Comparison of ENCODE assay signal across 8 cellular contexts in genomic region chr21:36079010-36079649, GRCh38. TPM values are rescaled to one million over a fixed set of nuclear protein-coding genes. Genes with fewer than 3 reads are reported as not detected.
DNase-seq lines count a peak whose midpoint lies in the region; ATAC-seq, FAIRE-seq and TF ChIP-seq lines count a peak whose summit lies in the region.

No MANE protein-coding gene starts in this region.

- peaks cover 31% of the 10 kb centered on the region for H3K4me1 Mint-ChIP-seq in T-helper 1 cell treated with Interleukin-12 subunit alpha and Interleukin-12 subunit beta and Interleukin-4 antibody, amounts not matched to agents 30 μg/mL and 1 μg/mL, for 36 hours (ENCODE audit: low read depth)
- H3K4me1 Mint-ChIP-seq in central memory CD8-positive, alpha-beta T cell, result peaks cover 8% of the 10 kb centered on the region
- no peaks in the 10 kb centered on the region for H3K4me1 Mint-ChIP-seq in mesothelial cell of epicardium

- H3K36me3 ChIP-seq in spleen, result no peaks in the 10 kb centered on the region

- DNase-seq in GM18507 (ENCODE audit: extremely low spot score, insufficient read length, low read depth) (no peak), spleen (no peak), mesothelial cell of epicardium (ENCODE audit: low spot score in 2 of 2, unreplicated experiment in 2 of 2) (no peak), NCI-H187 (lab: John Stamatoyannopoulos, UW) (no peak), NCI-H2029 (lab: John Stamatoyannopoulos, UW) (no peak)
- no peak for DNase-seq in central memory CD8-positive, alpha-beta T cell (ENCODE audit: low spot score in 2 of 2)

- H3K27ac Mint-ChIP-seq in T-helper 1 cell treated with Interleukin-12 subunit alpha and Interleukin-12 subunit beta and Interleukin-4 antibody, amounts not matched to agents 30 μg/mL and 1 μg/mL, for 36 hours, result peak overlapping the region; percentile 95
- peak overlapping the region; percentile 3 for H3K27ac Mint-ChIP-seq in central memory CD8-positive, alpha-beta T cell (ENCODE audit: low read depth)
- H3K27ac Mint-ChIP-seq in mesothelial cell of epicardium, result no peak overlapping the region

- peaks cover 14% of the 10 kb centered on the region for H3K9me3 Mint-ChIP-seq in T-helper 1 cell treated with Interleukin-12 subunit alpha and Interleukin-12 subunit beta and Interleukin-4 antibody, amounts not matched to agents 30 μg/mL and 1 μg/mL, for 36 hours
- H3K9me3 Mint-ChIP-seq in central memory CD8-positive, alpha-beta T cell, result no peaks in the 10 kb centered on the region
- H3K9me3 Mint-ChIP-seq in mesothelial cell of epicardium, result no peaks in the 10 kb centered on the region

- H3K4me3 Mint-ChIP-seq in T-helper 1 cell treated with Interleukin-12 subunit alpha and Interleukin-12 subunit beta and Interleukin-4 antibody, amounts not matched to agents 30 μg/mL and 1 μg/mL, for 36 hours, result peak overlapping the region; percentile 74
- H3K4me3 Mint-ChIP-seq in central memory CD8-positive, alpha-beta T cell, result peak overlapping the region; percentile 29
- no peak overlapping the region for H3K4me3 Mint-ChIP-seq in mesothelial cell of epicardium

- intact Hi-C loops in spleen (cut with DNase I; ENCODE audit: low total_unique reads), result no loop called here

- TF ChIP-seq POLR2A in spleen (IDR thresholded peaks at IDR 0.05), result no peak

- no peaks in the 10 kb centered on the region for H3K27me3 Mint-ChIP-seq in T-helper 1 cell treated with Interleukin-12 subunit alpha and Interleukin-12 subunit beta and Interleukin-4 antibody, amounts not matched to agents 30 μg/mL and 1 μg/mL, for 36 hours (ENCODE audit: low read depth)
- H3K27me3 Mint-ChIP-seq in central memory CD8-positive, alpha-beta T cell, result no peaks in the 10 kb centered on the region
- peaks cover 7% of the 10 kb centered on the region for H3K27me3 Mint-ChIP-seq in mesothelial cell of epicardium (ENCODE audit: low read depth)

- peaks cover 0 to 39% (median 14%) of the 10 kb centered on the region in 6 donors for H3K4me1 ChIP-seq in spleen

- H3K27me3 ChIP-seq in spleen (replicated peaks in 1 of 7), result no peaks in the 10 kb centered on the region

- FAIRE-seq in GM18507 (lab: Jason Lieb, UNC), result peak; percentile 73

- 59 to 67% (median 66%) methylated on average over 14 of the region's 14 CpGs for WGBS in spleen, 5 donors

- H3K9me3 ChIP-seq in spleen, result no peaks in the 10 kb centered on the region

- H3K36me3 Mint-ChIP-seq in T-helper 1 cell treated with Interleukin-12 subunit alpha and Interleukin-12 subunit beta and Interleukin-4 antibody, amounts not matched to agents 30 μg/mL and 1 μg/mL, for 36 hours (ENCODE audit: low read depth), result peaks cover 18% of the 10 kb centered on the region
- no peaks in the 10 kb centered on the region for H3K36me3 Mint-ChIP-seq in central memory CD8-positive, alpha-beta T cell (ENCODE audit: insufficient read depth)
- no peaks in the 10 kb centered on the region for H3K36me3 Mint-ChIP-seq in mesothelial cell of epicardium

- ATAC-seq in central memory CD8-positive, alpha-beta T cell (replicated peaks; ENCODE audit: extremely low read depth, poor library complexity, severe bottlenecking), result no peak
- no peak for ATAC-seq in HG03457 (IDR thresholded peaks at IDR 0.05; ENCODE audit: unreplicated experiment)

- TF ChIP-seq CTCF in spleen (IDR thresholded peaks at IDR 0.05 in 8 of 11, conservative IDR thresholded peaks at IDR 0.05 in 3 of 11), result no peak
- TF ChIP-seq CTCF in mesothelial cell of epicardium (IDR thresholded peaks at IDR 0.05; ENCODE audit: unreplicated experiment), result no peak

- H3K4me3 ChIP-seq in spleen, result peak overlapping the region in 1 of 8 donors; percentile 41

- H3K27ac ChIP-seq in spleen, result peak overlapping the region in 6 of 8 donors; percentile 29 to 82 (median 64)

RNA-seq across cellular contexts. Expression of gene CBR1, which starts 9.3 kb away (rescaled TPM):
- total RNA-seq in spleen (100 to 1,000 TPM in 1 of 7 donors, 10 to 100 TPM in 6; 30.7 to 128 (median 38.4) TPM), mesothelial cell of epicardium (10.0 to 12.3 TPM (median 11.8 TPM) in 3 replicates)
- 10 to 100 TPM; 31.6 to 63.0 (median 52.7) TPM for polyA plus RNA-seq in spleen

RNA-seq across cellular contexts. Expression of gene SETD4, which starts 18.8 kb away (rescaled TPM):
- 10 to 100 TPM; 18.2 to 28.1 (median 23.2) TPM for total RNA-seq in spleen
- 1 to 10 TPM; 6.9 to 9.0 (median 9.0) TPM for polyA plus RNA-seq in spleen
- total RNA-seq in mesothelial cell of epicardium, result 28.5 to 29.7 TPM (median 28.9 TPM) in 3 replicates

RNA-seq across cellular contexts. Expression of gene CBR3, which starts 55.7 kb away (rescaled TPM):
- total RNA-seq in spleen (1 to 10 TPM; 1.4 to 3.4 (median 2.9) TPM), mesothelial cell of epicardium (0.31 TPM in 1 of 3 replicates, not detected in the others)
- 1 to 10 TPM; 1.7 to 4.5 (median 4.0) TPM for polyA plus RNA-seq in spleen
